Comparison of ENCODE assay signal across 9 cellular contexts in genomic region chr16:67150833-67151396, GRCh38. TPM values are rescaled to one million over a fixed set of nuclear protein-coding genes. Genes with fewer than 3 reads are reported as not detected.
A peak's percentile ranks its signal among the peaks of the same experiment; 100 is the strongest.
DNase-seq lines count a peak whose midpoint lies in the region; ATAC-seq and TF ChIP-seq lines count a peak whose summit lies in the region.
"Had no signal": no experiment of that assay in that cellular context is flagged by ENCODE, and none has a peak within 500 bp of the region (broad histone marks: within the 10 kb centered on the region; RNA-seq: fewer than 3 reads in every experiment).

B3GNT9 (minus strand) TSS chr16:67150998; CDS start chr16:67150485, 513 bp downstream.

- no peaks in the 10 kb centered on the region for H3K27me3 Mint-ChIP-seq in activated CD4-positive, alpha-beta memory T cell treated with anti-CD3 and anti-CD28 coated beads for 36 hours

- no peak for TF ChIP-seq POLR2A in vagina (IDR thresholded peaks at IDR 0.05)

- POLR2A ChIA-PET in activated CD4-positive, alpha-beta memory T cell treated with anti-CD3 and anti-CD28 coated beads for 36 hours (lab: Charles Lee), result interaction anchor here (0.8 to 1.8 kb wide), 4 partner anchors 9 to 137 kb away, joined by 3 to 8 read pairs (median 4); partner anchors contain the start of genes FBXL8 and TRADD

- H3K9me3 ChIP-seq in HUES64 (ENCODE audit: insufficient read depth, low read depth, low read length) (no peaks in the 10 kb centered on the region), muscle layer of colon (ENCODE audit: low read length) (no peaks in the 10 kb centered on the region), vagina (no peaks in the 10 kb centered on the region)

- H3K27ac ChIP-seq in HUES64 (ENCODE audit: low read depth, low read length) (peak within 1 kb of the TSS; percentile 65; the same call in 1 of the 2 replicates), muscle layer of colon (ENCODE audit: low read depth, low read length) (peak within 1 kb of the TSS; percentile 85), vagina (peak within 1 kb of the TSS; percentile 85)
- H3K27ac ChIP-seq: VCaP had no signal

- peaks cover 26% of the 10 kb centered on the region for H3K36me3 Mint-ChIP-seq in activated CD4-positive, alpha-beta memory T cell treated with anti-CD3 and anti-CD28 coated beads for 36 hours

- peaks cover 29% of the 10 kb centered on the region for H3K4me1 Mint-ChIP-seq in activated CD4-positive, alpha-beta memory T cell treated with anti-CD3 and anti-CD28 coated beads for 36 hours (ENCODE audit: low read depth)

- intact Hi-C loops in activated CD4-positive, alpha-beta memory T cell treated with anti-CD3 and anti-CD28 coated beads for 36 hours (cut with micrococcal nuclease), result no loop called here
- intact Hi-C loops in vagina (cut with DNase I), result loop anchor here (5.0 kb wide), 1 partner anchor 36 kb away; no protein-coding TSS in a partner anchor

- no peak for TF ChIP-seq CTCF in vagina (IDR thresholded peaks at IDR 0.05)

- DNase-seq in COLO668 (lab: John Stamatoyannopoulos, UW; ENCODE audit: unreplicated experiment), result peak; percentile 57
- peak; percentile 72 for DNase-seq in GM19238 (ENCODE audit: insufficient read length, low spot score)
- peak; percentile 65 for DNase-seq in activated CD4-positive, alpha-beta memory T cell treated with anti-CD3 and anti-CD28 coated beads for 36 hours
- peak; percentile 69 for DNase-seq in fibroblast of gingiva (ENCODE audit: low read depth)
- DNase-seq in vagina (ENCODE audit: extremely low spot score in 2 of 2), result no peak

- H3K4me1 ChIP-seq in HUES64 (ENCODE audit: insufficient read depth, low read length) (no peaks in the 10 kb centered on the region), muscle layer of colon (ENCODE audit: insufficient read depth, low read length) (peaks cover 13% of the 10 kb centered on the region), vagina (peaks cover 24% of the 10 kb centered on the region)

- H3K36me3 ChIP-seq in HUES64 (ENCODE audit: insufficient read depth, low read length) (peaks cover 25% of the 10 kb centered on the region), muscle layer of colon (ENCODE audit: insufficient read depth, low read length) (peaks cover 26% of the 10 kb centered on the region), vagina (peaks cover 0 to 26% of the 10 kb centered on the region in 2 donors)

- CTCF ChIA-PET in activated CD4-positive, alpha-beta memory T cell treated with anti-CD3 and anti-CD28 coated beads for 36 hours (lab: Charles Lee), result interaction anchor here (0.5 to 14.8 kb wide), 11 partner anchors 8 to 222 kb away, joined by 3 to 350 read pairs (median 5); partner anchors contain the start of genes CES3 and NOL3

- H3K4me3 ChIP-seq in HUES64 (ENCODE audit: low read length) (peak within 1 kb of the TSS; percentile 57), muscle layer of colon (ENCODE audit: low read depth in 1 of 2, low read length in 2 of 2) (peak within 1 kb of the TSS; percentile 50 to 67), vagina (peak within 1 kb of the TSS; percentile 60 to 71)

- H3K27me3 ChIP-seq in HUES64 (ENCODE audit: insufficient read depth, low read length), result peaks cover 67% of the 10 kb centered on the region
- H3K27me3 ChIP-seq in muscle layer of colon (ENCODE audit: control insufficient read depth in 1 of 2, insufficient read depth in 2 of 2, low read length in 2 of 2), result peaks cover 0 to 11% of the 10 kb centered on the region in 2 donors
- no peaks in the 10 kb centered on the region for H3K27me3 ChIP-seq in vagina

- peak within 1 kb of the TSS; percentile 68 for H3K4me3 Mint-ChIP-seq in activated CD4-positive, alpha-beta memory T cell treated with anti-CD3 and anti-CD28 coated beads for 36 hours

- ATAC-seq in GM21515 (IDR thresholded peaks at IDR 0.05; ENCODE audit: unreplicated experiment), result no peak

- WGBS in HUES64, result 2% methylated on average over 34 of the region's 34 CpGs

- peak within 1 kb of the TSS; percentile 38 for H3K27ac Mint-ChIP-seq in activated CD4-positive, alpha-beta memory T cell treated with anti-CD3 and anti-CD28 coated beads for 36 hours

- peak within 1 kb of the TSS; percentile 51 for H3K9ac ChIP-seq in HUES64 (ENCODE audit: low read depth, low read length)
- H3K9ac ChIP-seq in muscle layer of colon (ENCODE audit: low read length), result no peak within 1 kb of the TSS

- no peaks in the 10 kb centered on the region for H3K9me3 Mint-ChIP-seq in activated CD4-positive, alpha-beta memory T cell treated with anti-CD3 and anti-CD28 coated beads for 36 hours

RNA-seq across cellular contexts. Expression of gene B3GNT9, which starts in this region (rescaled TPM):
- polyA plus RNA-seq in HUES64 (2013, experiment 1 of 2), result 2.2 TPM
- 2.9 TPM for polyA plus RNA-seq in HUES64 (2013, experiment 2 of 2)
- total RNA-seq in activated CD4-positive, alpha-beta memory T cell treated with anti-CD3 and anti-CD28 coated beads for 36 hours, result 1 to 10 TPM; 5.1 to 5.6 TPM
- 12.8 TPM for total RNA-seq in vagina

Comparison
In these comparisons a context has a peak if more than half of its experiments do, and no peak if none do; other contexts are left out.
1. DNase-seq: peak in COLO668 (single experiment), GM19238 (single experiment), activated CD4-positive, alpha-beta memory T cell treated with anti-CD3 and anti-CD28 coated beads for 36 hours (single experiment) and fibroblast of gingiva (single experiment); none in vagina (0 of 2).
2. Peak in every context shown above with its lines, with median percentiles within 50 percentile points of each other: H3K27ac ChIP-seq and H3K4me3 ChIP-seq.